ENCODE assay signal across 13 cellular contexts in genomic region chr6:21457647-21458046, GRCh38.
DNase-seq lines count a peak whose midpoint lies in the region; ATAC-seq and TF ChIP-seq lines count a peak whose summit lies in the region.
"Had no signal": no experiment of that assay in that cellular context is flagged by ENCODE, and none has a peak within 500 bp of the region (broad histone marks: within the 10 kb centered on the region; RNA-seq: fewer than 3 reads in every experiment).

No MANE protein-coding gene starts in this region.

- no peak overlapping the region for H2BK15ac ChIP-seq in H9 (ENCODE audit: low read depth, low read length)
- no peak overlapping the region for H2BK15ac ChIP-seq in neuronal stem cell (ENCODE audit: low read length)

- H3K4me1 ChIP-seq in H9 (ENCODE audit: insufficient read depth, low read length) (no peaks in the 10 kb centered on the region), neuronal stem cell (ENCODE audit: control insufficient read depth in 2 of 2, insufficient read depth in 1 of 2, low read depth in 1 of 2, low read length in 2 of 2) (no peaks in the 10 kb centered on the region), PC-9 (replicated peaks; ENCODE audit: insufficient read depth) (no peaks in the 10 kb centered on the region)

- H3K27me3 Mint-ChIP-seq in H9 (ENCODE audit: low read depth) = no peaks in the 10 kb centered on the region; the same call in none of the 2 replicates

- intact Hi-C loops in PC-9 (cut with micrococcal nuclease; ENCODE audit: unreplicated experiment) = no loop called here

- H3K79me1 ChIP-seq in H9 (ENCODE audit: insufficient read depth, low read depth, low read length, poor library complexity, severe bottlenecking) = no peaks in the 10 kb centered on the region
- H3K79me1 ChIP-seq in neuronal stem cell (ENCODE audit: low read depth, low read length) = no peaks in the 10 kb centered on the region

- H3K14ac ChIP-seq in H9 (ENCODE audit: insufficient read depth, low read length) = no peak overlapping the region
- no peak overlapping the region for H3K14ac ChIP-seq in neuronal stem cell (ENCODE audit: low read length)

- H2BK5ac ChIP-seq in H9 (ENCODE audit: insufficient read length, low read length) = no peak overlapping the region
- H2BK5ac ChIP-seq in neuronal stem cell (ENCODE audit: low read length) = no peak overlapping the region

- POLR2A ChIA-PET in PC-9 (lab: Charles Lee; ENCODE audit: unreplicated experiment) = no interaction called here

- H2AFZ ChIP-seq in H9 (ENCODE audit: low read length) (no peak overlapping the region), neuronal stem cell (ENCODE audit: low read length) (no peak overlapping the region), PC-9 (no peak overlapping the region)

- H3K9me3 Mint-ChIP-seq in H9 = no peaks in the 10 kb centered on the region
- H3K9me3 Mint-ChIP-seq: CD8-positive, alpha-beta T cell had no signal

- no peak overlapping the region for H3T11ph ChIP-seq in H9 (ENCODE audit: low read length)

- H3K9ac ChIP-seq in H9 (ENCODE audit: extremely low read depth, insufficient read length, low read length) = no peak overlapping the region
- H3K9ac ChIP-seq in neuronal stem cell (ENCODE audit: low read depth, low read length, poor library complexity) = no peak overlapping the region

- ATAC-seq in GM21367 (IDR thresholded peaks at IDR 0.05; ENCODE audit: unreplicated experiment) = no peak
- ATAC-seq: CD8-positive, alpha-beta T cell; GM12878 had no signal

- H3K9me3 ChIP-seq in H9 (ENCODE audit: control insufficient read depth, low read depth, low read length) (no peaks in the 10 kb centered on the region), WERI-Rb-1 (ENCODE audit: severe bottlenecking) (peaks cover 4% of the 10 kb centered on the region), neuronal stem cell (replicated peaks in 1 of 2; ENCODE audit: control insufficient read depth in 2 of 2, insufficient read depth in 1 of 2, low read depth in 1 of 2, low read length in 2 of 2) (no peaks in the 10 kb centered on the region), PC-9 (ENCODE audit: insufficient read depth, low read depth) (no peaks in the 10 kb centered on the region; the same call in 1 of the 2 replicates)

- H2AK5ac ChIP-seq in H9 (ENCODE audit: insufficient read length, low read length) (no peak overlapping the region), neuronal stem cell (ENCODE audit: low read depth, low read length) (no peak overlapping the region)

- DNase-seq in NCI-H748 (lab: John Stamatoyannopoulos, UW; ENCODE audit: unreplicated experiment) (peak; percentile 18), NCI-H748 treated with DMSO at 0.1 percent for 48 hours (lab: John Stamatoyannopoulos, UW) (no peak), H9 (no peak), WERI-Rb-1 (no peak), neuronal stem cell (ENCODE audit: low spot score) (no peak), PC-9 (no peak)
- DNase-seq in stimulated activated CD4-positive, alpha-beta T cell treated with anti-CD3 and anti-CD28 coated beads, Interleukin-12 subunit alpha, Interleukin-12 subunit beta, amount 100 ng/mL, for 4 hours = no peak
- DNase-seq: CD8-positive, alpha-beta T cell; COR-L47 had no signal

- H3K4me3 Mint-ChIP-seq in H9 = no peak overlapping the region
- H3K4me3 Mint-ChIP-seq: CD14-positive monocyte; CD8-positive, alpha-beta T cell had no signal

- CTCF ChIA-PET in PC-9 (lab: Charles Lee) = no interaction called here

- no peak overlapping the region for H2BK120ac ChIP-seq in H9 (ENCODE audit: low read depth, low read length, poor library complexity, severe bottlenecking)
- no peak overlapping the region for H2BK120ac ChIP-seq in neuronal stem cell (ENCODE audit: low read depth, low read length)

- H3F3A ChIP-seq in PC-9 (ENCODE audit: insufficient read depth, low read depth) = no peaks in the 10 kb centered on the region

- H3K4me1 Mint-ChIP-seq in H9 = no peaks in the 10 kb centered on the region

- H3K18ac ChIP-seq in H9 (ENCODE audit: insufficient read length, low read depth, low read length) = no peak overlapping the region
- peak overlapping the region; percentile 58 for H3K18ac ChIP-seq in neuronal stem cell (ENCODE audit: low read length)

- H3K79me2 ChIP-seq in H9 (ENCODE audit: insufficient read depth, low read length) = no peaks in the 10 kb centered on the region
- H3K79me2 ChIP-seq in PC-9 (ENCODE audit: low read depth) = no peaks in the 10 kb centered on the region

- WGBS in H9 (ENCODE audit: extremely low coverage, insufficient read length, low lambda C conversion rate) = no CpG with 5 or more reads among the region's 10 CpGs
- WGBS in neuronal stem cell (ENCODE audit: extremely low coverage in 2 of 2, insufficient read length in 2 of 2, insufficient replicate concordance in 1 of 2), 2 donors = no CpG with 5 or more reads among the region's 10 CpGs

- H3K56ac ChIP-seq in H9 (ENCODE audit: insufficient read length, low read depth, low read length) = no peak overlapping the region

- H3K36me3 Mint-ChIP-seq in H9 (ENCODE audit: insufficient read depth in 1 of 3, low read depth in 3 of 3) = no peaks in the 10 kb centered on the region
- H3K36me3 Mint-ChIP-seq: CD14-positive monocyte; CD8-positive, alpha-beta T cell had no signal

- H4K20me1 ChIP-seq in H9 (ENCODE audit: control insufficient read depth, insufficient read depth, insufficient read length) (no peaks in the 10 kb centered on the region), PC-9 (ENCODE audit: insufficient read depth) (no peaks in the 10 kb centered on the region)

- no peak overlapping the region for H3K4me3 ChIP-seq in WERI-Rb-1 (ENCODE audit: low read depth, low read length)
- no peak overlapping the region for H3K4me3 ChIP-seq in neuronal stem cell (ENCODE audit: low read length in 2 of 2)
- no peak overlapping the region for H3K4me3 ChIP-seq in PC-9
- H3K4me3 ChIP-seq: GM12878 had no signal

- H3K27me3 ChIP-seq in H9 (ENCODE audit: insufficient read depth, low read length) = no peaks in the 10 kb centered on the region
- no peaks in the 10 kb centered on the region for H3K27me3 ChIP-seq in WERI-Rb-1 (ENCODE audit: insufficient read depth, low read depth, severe bottlenecking)
- no peaks in the 10 kb centered on the region for H3K27me3 ChIP-seq in neuronal stem cell (ENCODE audit: control insufficient read depth in 3 of 3, insufficient read depth in 3 of 3, low read depth in 1 of 3, low read length in 3 of 3)
- no peaks in the 10 kb centered on the region for H3K27me3 ChIP-seq in PC-9 (ENCODE audit: insufficient read depth, low read depth)

- H3K4me2 ChIP-seq in H9 (ENCODE audit: insufficient read depth, insufficient read length, low read length) (no peak overlapping the region), neuronal stem cell (ENCODE audit: insufficient read depth, low read length, poor library complexity, severe bottlenecking) (no peak overlapping the region), PC-9 (no peak overlapping the region)

- H4K8ac ChIP-seq in H9 (replicated peaks; ENCODE audit: insufficient read length, low read depth, low read length) (peak overlapping the region; percentile 10), neuronal stem cell (ENCODE audit: low read depth, low read length) (no peak overlapping the region)

- no TSS peak for BruUV-seq in PC-9 (replicated peaks; lab: Mats Ljungman, UMichigan)

- no peak overlapping the region for H4K5ac ChIP-seq in H9 (ENCODE audit: insufficient read length, low read depth, low read length)

- H3K36me3 ChIP-seq in WERI-Rb-1 (no peaks in the 10 kb centered on the region), neuronal stem cell (replicated peaks in 1 of 2; ENCODE audit: control insufficient read depth in 2 of 2, insufficient read depth in 2 of 2, low read length in 2 of 2) (no peaks in the 10 kb centered on the region), PC-9 (ENCODE audit: low read depth) (no peaks in the 10 kb centered on the region)

- H4K91ac ChIP-seq in H9 (ENCODE audit: insufficient read length, low read depth, low read length) (no peak overlapping the region), neuronal stem cell (ENCODE audit: low read depth, low read length, poor library complexity) (no peak overlapping the region)

- H3K27ac ChIP-seq in H9 (ENCODE audit: insufficient read length, low read depth, low read length) (no peak overlapping the region), WERI-Rb-1 (peak overlapping the region; percentile 79), neuronal stem cell (replicated peaks; ENCODE audit: low read length) (no peak overlapping the region), PC-9 (no peak overlapping the region)
- H3K27ac ChIP-seq: 22Rv1 had no signal

- H3K4ac ChIP-seq in H9 (ENCODE audit: low read depth, low read length) = no peak overlapping the region
- H3K4ac ChIP-seq in neuronal stem cell (ENCODE audit: low read length) = no peak overlapping the region

- H3K27ac Mint-ChIP-seq in H9 = no peak overlapping the region
- H3K27ac Mint-ChIP-seq: CD14-positive monocyte; CD8-positive, alpha-beta T cell had no signal

- no peaks in the 10 kb centered on the region for H3K23me2 ChIP-seq in H9 (ENCODE audit: insufficient read length, low read depth, low read length, poor library complexity, severe bottlenecking)

- H3K9me2 ChIP-seq in PC-9 (ENCODE audit: insufficient read depth) = no peaks in the 10 kb centered on the region

- H2BK12ac ChIP-seq in H9 (ENCODE audit: insufficient read length, low read depth, low read length) (no peak overlapping the region), neuronal stem cell (ENCODE audit: low read length) (no peak overlapping the region)

- TF ChIP-seq CTCF in H9 (conservative IDR thresholded peaks at IDR 0.05) = no peak
- no peak for TF ChIP-seq CTCF in WERI-Rb-1 (IDR thresholded peaks at IDR 0.05; ENCODE audit: low read depth, low read length)
- no peak for TF ChIP-seq CTCF in PC-9 (conservative IDR thresholded peaks at IDR 0.05)

- H3K23ac ChIP-seq in H9 (ENCODE audit: insufficient read length, low read depth, low read length) = no peak overlapping the region
- peak overlapping the region; percentile 36 for H3K23ac ChIP-seq in neuronal stem cell (ENCODE audit: low read depth, low read length, poor library complexity)

- no peak overlapping the region for H2BK20ac ChIP-seq in H9 (ENCODE audit: low read depth, low read length, poor library complexity, severe bottlenecking)
